In the genomic region with DNA sequence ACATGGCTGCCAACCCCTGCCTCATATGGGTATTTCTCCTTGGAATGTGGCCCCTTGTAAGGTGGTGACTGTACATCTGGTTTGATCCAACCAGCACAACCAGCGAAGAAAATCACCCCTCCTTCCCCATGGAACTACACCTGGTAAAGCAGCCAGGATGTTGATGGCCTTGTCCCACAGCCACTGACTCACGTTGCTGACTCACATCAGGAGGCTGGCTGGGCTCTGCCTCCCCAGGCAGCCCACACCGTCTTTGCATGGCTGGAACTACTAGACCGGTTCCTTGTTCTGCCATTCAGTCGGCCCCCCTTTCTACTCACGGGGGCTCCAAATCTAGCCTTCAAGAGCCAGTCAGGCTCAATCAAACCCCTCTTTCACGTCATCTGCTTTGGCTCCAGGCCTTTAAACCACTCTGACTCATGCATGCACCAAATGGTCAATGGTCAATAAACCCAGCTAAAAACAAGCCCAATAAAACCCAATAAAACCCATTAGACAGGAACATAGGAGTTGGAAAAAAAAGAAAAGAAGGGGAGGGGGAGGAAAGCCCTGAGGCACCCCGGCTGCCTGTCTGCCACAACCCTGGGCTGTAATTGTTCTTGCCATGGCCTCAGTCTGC, we compare ENCODE assay signal across 8 cellular contexts.
DNase-seq lines count a peak whose midpoint lies in the region; ATAC-seq and TF ChIP-seq lines count a peak whose summit lies in the region.

No MANE protein-coding gene starts in this region.

- peaks cover 0 to 6% of the 10 kb centered on the region in 2 donors for H3K4me1 Mint-ChIP-seq in effector memory CD8-positive, alpha-beta T cell (ENCODE audit: low read depth in 2 of 2)

- no peak for ATAC-seq in HG03280 (IDR thresholded peaks at IDR 0.05; ENCODE audit: unreplicated experiment)
- no peak for ATAC-seq in Right ventricle myocardium superior (ENCODE audit: poor library complexity)
- no peak for ATAC-seq in effector memory CD8-positive, alpha-beta T cell (replicated peaks)
- ATAC-seq in omental fat pad (ENCODE audit: low FRiP score): no peak

- no peaks in the 10 kb centered on the region for H3K36me3 ChIP-seq in smooth muscle cell (ENCODE audit: low read depth)

- peaks cover 7% of the 10 kb centered on the region for H3K4me1 ChIP-seq in smooth muscle cell (ENCODE audit: low read depth)

- H3K9me3 Mint-ChIP-seq in effector memory CD8-positive, alpha-beta T cell: no peaks in the 10 kb centered on the region

- H3K27me3 ChIP-seq in smooth muscle cell (ENCODE audit: low read depth): no peaks in the 10 kb centered on the region

- peak overlapping the region; percentile 68 for H3K4me2 ChIP-seq in smooth muscle cell

- in situ Hi-C loops in GM13977 (cut with MboI; ENCODE audit: low pct_unique_long_range_greater_than_20kb, low sequenced_read_pairs, unreplicated experiment): no loop called here

- H3K9me3 ChIP-seq in smooth muscle cell (replicated peaks; ENCODE audit: low read depth): no peaks in the 10 kb centered on the region

- intact Hi-C loops in Right ventricle myocardium superior (cut with DNase I): no loop called here

- H4K20me1 ChIP-seq in smooth muscle cell (ENCODE audit: low read depth): no peaks in the 10 kb centered on the region

- H3K4me3 Mint-ChIP-seq in effector memory CD8-positive, alpha-beta T cell: no peak overlapping the region

- peak overlapping the region; percentile 63 for H3K9ac ChIP-seq in smooth muscle cell (ENCODE audit: low read depth)

- TF ChIP-seq CTCF in GM13977 (IDR thresholded peaks at IDR 0.05; ENCODE audit: extremely low read depth, insufficient read depth, missing control alignments) (no peak), epithelial cell of esophagus (IDR thresholded peaks at IDR 0.05; ENCODE audit: insufficient read depth, low read depth, low read length, missing control alignments) (no peak), smooth muscle cell (IDR thresholded peaks at IDR 0.05; ENCODE audit: borderline replicate concordance, insufficient read depth, poor library complexity, severe bottlenecking) (no peak), omental fat pad (IDR thresholded peaks at IDR 0.05) (no peak)

- 5% methylated on average over 8 of the region's 8 CpGs for WGBS in smooth muscle cell (ENCODE audit: low lambda C conversion rate)

- H3F3A ChIP-seq in smooth muscle cell (ENCODE audit: low read depth): peaks cover 18% of the 10 kb centered on the region

- H3K27ac ChIP-seq in smooth muscle cell (ENCODE audit: low read depth): peak overlapping the region; percentile 96

- H3K4me3 ChIP-seq in epithelial cell of esophagus (ENCODE audit: low read length): no peak overlapping the region
- H3K4me3 ChIP-seq in smooth muscle cell: no peak overlapping the region

- no peak overlapping the region for H3K27ac Mint-ChIP-seq in effector memory CD8-positive, alpha-beta T cell

- no peaks in the 10 kb centered on the region for H3K36me3 Mint-ChIP-seq in effector memory CD8-positive, alpha-beta T cell (ENCODE audit: insufficient read depth)

- DNase-seq in GM13977 (ENCODE audit: low spot score): peak; percentile 34
- peak; percentile 79 for DNase-seq in RKO (ENCODE audit: low spot score)
- peak; percentile 99 for DNase-seq in epithelial cell of esophagus (ENCODE audit: low read depth)
- DNase-seq in smooth muscle cell (lab: John Stamatoyannopoulos, UW; ENCODE audit: unreplicated experiment): no peak
- DNase-seq in Right ventricle myocardium superior: no peak
- DNase-seq in effector memory CD8-positive, alpha-beta T cell: no peak
- DNase-seq in omental fat pad (ENCODE audit: low spot score): no peak

- H2AFZ ChIP-seq in smooth muscle cell (ENCODE audit: low read depth): no peak overlapping the region

- peaks cover 7 to 14% of the 10 kb centered on the region in 2 donors for H3K27me3 Mint-ChIP-seq in effector memory CD8-positive, alpha-beta T cell

- H3K79me2 ChIP-seq in smooth muscle cell (ENCODE audit: low read depth): no peaks in the 10 kb centered on the region

Comparison
In these comparisons a context has a peak if more than half of its experiments do, and no peak if none do; other contexts are left out.
1. DNase-seq: peak in GM13977 (single experiment), RKO (single experiment) and epithelial cell of esophagus (single experiment); none in smooth muscle cell (single experiment), Right ventricle myocardium superior (single experiment), effector memory CD8-positive, alpha-beta T cell (0 of 3) and omental fat pad (single experiment).